Comparison of ENCODE assay signal across 8 cellular contexts in the genomic region with DNA sequence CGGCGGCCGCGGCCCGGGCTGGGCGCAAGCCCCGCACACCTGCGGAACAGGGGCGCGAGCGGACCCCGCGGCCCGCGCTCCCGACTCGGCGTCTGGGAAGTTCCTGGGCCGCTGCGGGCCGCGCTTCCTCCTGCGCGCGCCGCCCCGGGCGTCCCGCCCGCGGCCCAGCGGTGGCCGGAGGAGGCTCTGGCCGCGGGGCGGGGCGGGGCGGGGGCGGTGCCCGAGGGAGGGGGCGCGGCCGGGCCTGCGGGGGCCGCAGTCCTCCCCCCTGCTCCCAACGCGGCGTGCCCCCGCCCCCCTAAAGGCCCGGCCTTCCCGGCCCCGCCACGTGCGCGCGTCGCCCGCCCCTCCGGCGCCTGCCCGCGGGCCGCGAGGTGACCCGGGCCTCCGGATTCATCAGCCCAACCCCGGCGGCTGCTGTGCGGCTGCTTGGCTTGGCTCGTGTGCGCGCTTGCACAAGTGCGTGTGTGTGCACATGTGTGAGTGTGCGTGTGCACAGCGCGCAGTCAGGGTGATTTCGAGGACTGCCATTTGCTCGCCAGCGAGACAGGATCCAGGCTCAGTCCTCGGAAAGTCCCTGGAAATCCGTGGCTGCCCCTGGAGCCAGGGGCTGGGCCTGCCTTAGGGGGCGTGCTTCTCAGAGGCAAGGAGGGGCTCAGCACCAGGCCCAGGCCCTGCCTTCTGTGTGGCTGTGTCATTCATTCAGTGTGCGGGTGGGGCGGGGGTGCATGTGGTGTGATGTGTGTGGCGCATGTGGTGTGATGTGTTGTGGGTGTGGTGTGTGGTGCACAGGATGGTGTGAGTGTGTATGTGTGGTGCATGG. TPM values are rescaled to one million over a fixed set of nuclear protein-coding genes. Genes with fewer than 3 reads are reported as not detected.
A peak's percentile ranks its signal among the peaks of the same experiment; 100 is the strongest.
DNase-seq lines count a peak whose midpoint lies in the region; ATAC-seq and TF ChIP-seq lines count a peak whose summit lies in the region.

A gene (minus strand): TSS at position 188 of the 823 bp plus-strand sequence. CDS start 370 bp downstream, outside the sequence.

- no peak within 1 kb of the TSS for H2BK120ac ChIP-seq in trophoblast cell (ENCODE audit: insufficient read depth, low read length, poor library complexity)

- H3K79me2 ChIP-seq in trophoblast cell (ENCODE audit: control insufficient read depth, insufficient read depth, low read length, poor library complexity): peaks cover 3% of the 10 kb centered on the region

- peak within 1 kb of the TSS; percentile 87 for H3K23ac ChIP-seq in trophoblast cell (ENCODE audit: low read length)

- TF ChIP-seq CTCF in heart right ventricle (IDR thresholded peaks at IDR 0.05): peak in 2 of 9 donors; percentile 11 to 18

- H3K27me3 ChIP-seq in heart right ventricle: peaks cover 0 to 9% (median 0%) of the 10 kb centered on the region in 7 donors
- H3K27me3 ChIP-seq in trophoblast cell (ENCODE audit: insufficient read depth, low read length): no peaks in the 10 kb centered on the region

- in situ Hi-C loops in G401 (cut with HindIII; ENCODE audit: low sequenced_read_pairs): no loop called here

- peak within 1 kb of the TSS; percentile 10 for H3K4ac ChIP-seq in trophoblast cell (ENCODE audit: low read depth, low read length)

- peak within 1 kb of the TSS; percentile 58 for H3K18ac ChIP-seq in trophoblast cell (ENCODE audit: low read length)

- peak within 1 kb of the TSS; percentile 52 for H4K91ac ChIP-seq in trophoblast cell (ENCODE audit: low read depth, low read length)

- H3K4me2 ChIP-seq in trophoblast cell (ENCODE audit: low read length): peak within 1 kb of the TSS; percentile 89

- 4 to 20% (median 6%) methylated on average over 27 to 75 of the region's 85 CpGs for WGBS in adipose tissue, 3 donors
- WGBS in heart right ventricle, 2 donors: 5 to 9% methylated on average over 39 to 84 of the region's 85 CpGs
- no CpG with 5 or more reads among the region's 85 CpGs for WGBS in trophoblast cell (ENCODE audit: extremely low coverage, insufficient coverage, insufficient read length)

- H4K8ac ChIP-seq in trophoblast cell (ENCODE audit: low read depth, low read length): peak within 1 kb of the TSS; percentile 45

- peak; percentile 25 for DNase-seq in G401 (ENCODE audit: low spot score)
- peak; percentile 55 to 78 for DNase-seq in NCI-H526 (lab: John Stamatoyannopoulos, UW)
- peak; percentile 69 to 82 for DNase-seq in heart right ventricle
- DNase-seq in trophoblast cell: peak; percentile 29 to 67
- DNase-seq in SHP77 (lab: John Stamatoyannopoulos, UW): no peak

- no peaks in the 10 kb centered on the region for H3K9me3 ChIP-seq in heart right ventricle
- peaks cover 4% of the 10 kb centered on the region for H3K9me3 ChIP-seq in trophoblast cell (ENCODE audit: insufficient read depth, low read depth, low read length)

- H3K27ac ChIP-seq in adipose tissue (ENCODE audit: low read depth, low read length) (no peak within 1 kb of the TSS), heart right ventricle (peak within 1 kb of the TSS; percentile 50 to 88 (median 79)), trophoblast cell (ENCODE audit: low read depth, low read length) (no peak within 1 kb of the TSS)

- intact Hi-C loops in heart right ventricle (cut with DNase I): loop anchor here in 5 of 10 donors (5.0 to 10.0 kb wide), 4 partner anchors 51 to 161 kb away; no protein-coding TSS in a partner anchor

- H3K4me3 ChIP-seq in heart right ventricle (peak within 1 kb of the TSS; percentile 12 to 91 (median 80)), trophoblast cell (ENCODE audit: low read depth, low read length) (peak within 1 kb of the TSS; percentile 72)

- H2AK5ac ChIP-seq in trophoblast cell (ENCODE audit: low read length): peak within 1 kb of the TSS; percentile 9

- no peak within 1 kb of the TSS for H3K9ac ChIP-seq in trophoblast cell (ENCODE audit: low read length)

- H4K12ac ChIP-seq in trophoblast cell (ENCODE audit: low read depth, low read length): no peak within 1 kb of the TSS

- H2BK12ac ChIP-seq in trophoblast cell (ENCODE audit: low read length): peak within 1 kb of the TSS; percentile 25

- H2AFZ ChIP-seq in trophoblast cell (ENCODE audit: insufficient read depth, low read length, poor library complexity): peak within 1 kb of the TSS; percentile 52

- H3K36me3 ChIP-seq in heart right ventricle (peaks cover 0 to 5% (median 0%) of the 10 kb centered on the region in 9 donors), trophoblast cell (ENCODE audit: control insufficient read depth in 1 of 2, insufficient read depth in 2 of 2, low read length in 2 of 2) (no peaks in the 10 kb centered on the region)

- H3K14ac ChIP-seq in trophoblast cell (ENCODE audit: low read length): peak within 1 kb of the TSS; percentile 48

- ATAC-seq in GM21528 (IDR thresholded peaks at IDR 0.05; ENCODE audit: low FRiP score, unreplicated experiment) (peak; percentile 42), heart right ventricle (peak; percentile 64 to 89 (median 77)), GM18520 (IDR thresholded peaks at IDR 0.05; ENCODE audit: unreplicated experiment) (no peak)

- H3K4me1 ChIP-seq in heart right ventricle (peaks cover 11 to 66% (median 41%) of the 10 kb centered on the region in 9 donors), trophoblast cell (ENCODE audit: control insufficient read depth in 1 of 2, insufficient read depth in 2 of 2, low read length in 2 of 2) (peaks cover 15 to 33% of the 10 kb centered on the region in 2 experiments)

- peaks cover 5% of the 10 kb centered on the region for H3K79me1 ChIP-seq in trophoblast cell (ENCODE audit: low read length)

- no peak within 1 kb of the TSS for H2BK5ac ChIP-seq in trophoblast cell (ENCODE audit: low read depth, low read length, poor library complexity)

RNA-seq across cellular contexts. Expression of the gene that starts here (rescaled TPM):
- 14.7 and 16.3 TPM in 2 replicates for total RNA-seq in G401 (2014; rRNA removed; shearing (Covaris generic))
- polyA plus RNA-seq in adipose tissue (10 to 100 TPM in 2 of 3 donors, 1 to 10 TPM in 1; 9.1 to 52.1 (median 14.8) TPM), heart right ventricle (1 to 10 TPM; 5.2 to 6.1 TPM)
- total RNA-seq in heart right ventricle: 10 to 100 TPM in 1 of 10 donors, 1 to 10 TPM in 9; 4.5 to 11.1 (median 6.9) TPM
- polyA plus RNA-seq in trophoblast cell (2013): 5.3 and 5.6 TPM in 2 replicates

Comparison
In these comparisons a context has a peak if more than half of its experiments do, and no peak if none do; other contexts are left out.
1. DNase-seq: peak in G401 (single experiment), NCI-H526 (2 of 2), heart right ventricle (2 of 2) and trophoblast cell (2 of 2); none in SHP77 (0 of 2).
2. H3K27ac ChIP-seq: peak in heart right ventricle (10 of 10); none in adipose tissue (single experiment) and trophoblast cell (single experiment).